Comparison of ENCODE assay signal across 1 cellular context in genomic region chr2:42135381-42136312, GRCh38.
TF ChIP-seq lines count a peak whose summit lies in the region.

No MANE protein-coding gene starts in this region.

TF ChIP-seq in HepG2, 621 proteins besides CTCF, POLR2A, EP300 and RAD21 (continued from another document and continues in another):
- TF ChIP-seq CREB1 (IDR thresholded peaks at IDR 0.05): peak; percentile 33
- TF ChIP-seq CREB1 (CRISPR knock-in tag; IDR thresholded peaks at IDR 0.05): peak; percentile 86
- 0 out of 2 replicates have a peak, but pooled peaks have one; percentile 66 for TF ChIP-seq ZNF816 (CRISPR knock-in tag; IDR thresholded peaks at IDR 0.05; ENCODE audit: borderline replicate concordance)
- no peak for TF ChIP-seq RORA (CRISPR knock-in tag; IDR thresholded peaks at IDR 0.05)
- TF ChIP-seq ZBTB43 (CRISPR knock-in tag; conservative IDR thresholded peaks at IDR 0.05): peak; percentile 80
- peak; percentile 99 for TF ChIP-seq ERF (CRISPR knock-in tag; IDR thresholded peaks at IDR 0.05)
- TF ChIP-seq KDM5A (IDR thresholded peaks at IDR 0.05; ENCODE audit: borderline replicate concordance, low read length): no peak
- 0 out of 2 replicates have a peak, but pooled peaks have one; percentile 55 for TF ChIP-seq ZNF557 (CRISPR knock-in tag; IDR thresholded peaks at IDR 0.05)
- no peak for TF ChIP-seq ZNF101 (CRISPR knock-in tag; IDR thresholded peaks at IDR 0.05; ENCODE audit: borderline replicate concordance, low read depth)
- peak; percentile 77 for TF ChIP-seq MAX (IDR thresholded peaks at IDR 0.05)
- TF ChIP-seq FOXK2 (IDR thresholded peaks at IDR 0.05): no peak
- TF ChIP-seq ZNF580 (CRISPR knock-in tag; IDR thresholded peaks at IDR 0.05; ENCODE audit: borderline replicate concordance, low read depth): peak; percentile 91; the same call in 1 of the 2 replicates
- TF ChIP-seq ZNF777 (CRISPR knock-in tag; IDR thresholded peaks at IDR 0.05): no peak
- TF ChIP-seq ZNF317 (CRISPR knock-in tag; IDR thresholded peaks at IDR 0.05): no peak
- TF ChIP-seq ZNF549 (CRISPR knock-in tag; IDR thresholded peaks at IDR 0.05): no peak
- TF ChIP-seq REPIN1 (CRISPR knock-in tag; IDR thresholded peaks at IDR 0.05; ENCODE audit: borderline replicate concordance, low read depth): peak; percentile 58; the same call in 1 of the 2 replicates
- no peak for TF ChIP-seq MATR3 (CRISPR knock-in tag; IDR thresholded peaks at IDR 0.05)
- TF ChIP-seq MIER2 (CRISPR knock-in tag; IDR thresholded peaks at IDR 0.05): peak; percentile 81
- TF ChIP-seq HMGA1 (CRISPR knock-in tag; conservative IDR thresholded peaks at IDR 0.05): no peak
- peak; percentile 88 for TF ChIP-seq HNF4A (CRISPR knock-in tag; IDR thresholded peaks at IDR 0.05)
- no peak; the same call in 1 of the 2 replicates for TF ChIP-seq ZNF629 (CRISPR knock-in tag; conservative IDR thresholded peaks at IDR 0.05)
- 0 out of 2 replicates have a peak, but pooled peaks have one; percentile 18 for TF ChIP-seq TIGD3 (CRISPR knock-in tag; IDR thresholded peaks at IDR 0.05; ENCODE audit: borderline replicate concordance)
- no peak for TF ChIP-seq MXD1 (CRISPR knock-in tag; IDR thresholded peaks at IDR 0.05)
- no peak for TF ChIP-seq BATF2 (CRISPR knock-in tag; IDR thresholded peaks at IDR 0.05)
- TF ChIP-seq FOXJ3 (CRISPR knock-in tag; IDR thresholded peaks at IDR 0.05; ENCODE audit: borderline replicate concordance): peak; percentile 99
- no peak; the same call in 1 of the 2 replicates for TF ChIP-seq ZSCAN25 (CRISPR knock-in tag; IDR thresholded peaks at IDR 0.05)
- TF ChIP-seq TSC22D2 (CRISPR knock-in tag; IDR thresholded peaks at IDR 0.05; ENCODE audit: borderline replicate concordance): peak; percentile 69; the same call in 1 of the 2 replicates
- no peak for TF ChIP-seq TP53 (CRISPR knock-in tag; conservative IDR thresholded peaks at IDR 0.05)
- peak; percentile 65; the same call in 1 of the 2 replicates for TF ChIP-seq ATF1 (CRISPR knock-in tag; IDR thresholded peaks at IDR 0.05)
- peak; percentile 93 for TF ChIP-seq CEBPG (CRISPR knock-in tag; IDR thresholded peaks at IDR 0.05)
- no peak for TF ChIP-seq EEA1 (CRISPR knock-in tag; IDR thresholded peaks at IDR 0.05; ENCODE audit: borderline replicate concordance)
- TF ChIP-seq ZSCAN5A (CRISPR knock-in tag; IDR thresholded peaks at IDR 0.05; ENCODE audit: borderline replicate concordance): peak; percentile 52; the same call in 1 of the 2 replicates
- peak; percentile 96 for TF ChIP-seq HMG20A (CRISPR knock-in tag; IDR thresholded peaks at IDR 0.05; ENCODE audit: borderline replicate concordance)
- TF ChIP-seq ATF6 (CRISPR knock-in tag; conservative IDR thresholded peaks at IDR 0.05): no peak
- TF ChIP-seq ZNF567 (CRISPR knock-in tag; IDR thresholded peaks at IDR 0.05; ENCODE audit: borderline replicate concordance): 0 out of 2 replicates have a peak, but pooled peaks have one; percentile 76
- TF ChIP-seq GATA4 (IDR thresholded peaks at IDR 0.05; ENCODE audit: borderline replicate concordance, low read depth): peak; percentile 100
- TF ChIP-seq ZBTB39 (CRISPR knock-in tag; IDR thresholded peaks at IDR 0.05): peak; percentile 67; the same call in 1 of the 2 replicates
- peak; percentile 97 for TF ChIP-seq TBX2 (CRISPR knock-in tag; IDR thresholded peaks at IDR 0.05; ENCODE audit: borderline replicate concordance)
- no peak for TF ChIP-seq U2AF1 (optimal IDR thresholded peaks at IDR 0.05; ENCODE audit: low read depth, low read length)
- TF ChIP-seq ZFAT (CRISPR knock-in tag; conservative IDR thresholded peaks at IDR 0.05): no peak
- TF ChIP-seq TAF15 (IDR thresholded peaks at IDR 0.05; ENCODE audit: low read depth, low read length, poor library complexity, severe bottlenecking): no peak
- TF ChIP-seq SYNCRIP (IDR thresholded peaks at IDR 0.05; ENCODE audit: insufficient read depth, low read depth, low read length): no peak
- 0 out of 2 replicates have a peak, but pooled peaks have one; percentile 19 for TF ChIP-seq MAFF (IDR thresholded peaks at IDR 0.05; ENCODE audit: low read depth, low read length)
- TF ChIP-seq ZNF362 (CRISPR knock-in tag; IDR thresholded peaks at IDR 0.05; ENCODE audit: borderline replicate concordance): 0 out of 2 replicates have a peak, but pooled peaks have one; percentile 51
- no peak for TF ChIP-seq E2F2 (CRISPR knock-in tag; IDR thresholded peaks at IDR 0.05; ENCODE audit: borderline replicate concordance)
- no peak for TF ChIP-seq ARHGAP35 (CRISPR knock-in tag; IDR thresholded peaks at IDR 0.05; ENCODE audit: borderline replicate concordance)
- no peak for TF ChIP-seq HNRNPUL1 (IDR thresholded peaks at IDR 0.05; ENCODE audit: low read depth, low read length)
- no peak for TF ChIP-seq PHB2 (IDR thresholded peaks at IDR 0.05; ENCODE audit: partially characterized antibody)
- TF ChIP-seq ZNF160 (CRISPR knock-in tag; IDR thresholded peaks at IDR 0.05): 0 out of 2 replicates have a peak, but pooled peaks have one; percentile 13
- TF ChIP-seq PAWR (CRISPR knock-in tag; IDR thresholded peaks at IDR 0.05; ENCODE audit: borderline replicate concordance): no peak
- TF ChIP-seq ZNF652 (CRISPR knock-in tag; IDR thresholded peaks at IDR 0.05; ENCODE audit: borderline replicate concordance, low read depth): peak; percentile 61; the same call in 1 of the 2 replicates
- peak; percentile 5; the same call in 1 of the 2 replicates for TF ChIP-seq ZBTB38 (CRISPR knock-in tag; IDR thresholded peaks at IDR 0.05)
- TF ChIP-seq ZNF672 (CRISPR knock-in tag; IDR thresholded peaks at IDR 0.05): no peak
- TF ChIP-seq SIX1 (CRISPR knock-in tag; IDR thresholded peaks at IDR 0.05; ENCODE audit: borderline replicate concordance): peak; percentile 99
- peak; percentile 97 for TF ChIP-seq MEIS1 (CRISPR knock-in tag; IDR thresholded peaks at IDR 0.05; ENCODE audit: borderline replicate concordance)
- no peak for TF ChIP-seq MBNL3 (CRISPR knock-in tag; conservative IDR thresholded peaks at IDR 0.05)
- TF ChIP-seq NFYB (CRISPR knock-in tag; IDR thresholded peaks at IDR 0.05): 0 out of 2 replicates have a peak, but pooled peaks have one; percentile 14
- TF ChIP-seq KLF16 (CRISPR knock-in tag; IDR thresholded peaks at IDR 0.05): peak in 1 of 2 experiments; percentile 88; a peak in 2 of 4 replicates
